1 cellular context compared by ENCODE assay signal in genomic region chr2:10057231-10058107, GRCh38.
A peak's percentile ranks its signal among the peaks of the same experiment; 100 is the strongest.
TF ChIP-seq lines count a peak whose summit lies in the region.

No MANE protein-coding gene starts in this region.

TF ChIP-seq in HepG2, 621 proteins besides CTCF, POLR2A, EP300 and RAD21 (continued from another document and continues in another):
- TF ChIP-seq NFYB (CRISPR knock-in tag; IDR thresholded peaks at IDR 0.05) (peak; percentile 46), TAF15 (IDR thresholded peaks at IDR 0.05; ENCODE audit: low read depth, low read length, poor library complexity, severe bottlenecking) (no peak), NFRKB (IDR thresholded peaks at IDR 0.05) (no peak), MYPOP (CRISPR knock-in tag; IDR thresholded peaks at IDR 0.05) (no peak), ZXDC (CRISPR knock-in tag; IDR thresholded peaks at IDR 0.05) (no peak), NPAS2 (CRISPR knock-in tag; IDR thresholded peaks at IDR 0.05; ENCODE audit: borderline replicate concordance) (0 out of 2 replicates have a peak, but pooled peaks have one; percentile 76), PRDM4 (CRISPR knock-in tag; IDR thresholded peaks at IDR 0.05; ENCODE audit: borderline replicate concordance) (no peak), ZNF512 (CRISPR knock-in tag; IDR thresholded peaks at IDR 0.05) (no peak), ZNF629 (CRISPR knock-in tag; conservative IDR thresholded peaks at IDR 0.05) (peak; percentile 63), STAT6 (CRISPR knock-in tag; IDR thresholded peaks at IDR 0.05; ENCODE audit: borderline replicate concordance) (no peak), NR3C1 (CRISPR knock-in tag; IDR thresholded peaks at IDR 0.05) (no peak), FOXC1 (CRISPR knock-in tag; IDR thresholded peaks at IDR 0.05; ENCODE audit: borderline replicate concordance) (0 out of 2 replicates have a peak, but pooled peaks have one; percentile 37), RFX3 (CRISPR knock-in tag; IDR thresholded peaks at IDR 0.05) (no peak), SIX4 (CRISPR knock-in tag; IDR thresholded peaks at IDR 0.05) (no peak), LRRFIP1 (CRISPR knock-in tag; conservative IDR thresholded peaks at IDR 0.05) (no peak), MLLT10 (CRISPR knock-in tag; IDR thresholded peaks at IDR 0.05) (no peak), HIVEP1 (CRISPR knock-in tag; IDR thresholded peaks at IDR 0.05) (no peak), MED8 (CRISPR knock-in tag; IDR thresholded peaks at IDR 0.05; ENCODE audit: insufficient replicate concordance) (no peak), EED (CRISPR knock-in tag; IDR thresholded peaks at IDR 0.05) (0 out of 2 replicates have a peak, but pooled peaks have one; percentile 23), KDM4B (CRISPR knock-in tag; IDR thresholded peaks at IDR 0.05) (no peak), PREB (CRISPR knock-in tag; IDR thresholded peaks at IDR 0.05) (no peak), ZBTB38 (CRISPR knock-in tag; IDR thresholded peaks at IDR 0.05) (no peak), ZNF614 (CRISPR knock-in tag; IDR thresholded peaks at IDR 0.05; ENCODE audit: borderline replicate concordance) (no peak), ZNF101 (CRISPR knock-in tag; IDR thresholded peaks at IDR 0.05; ENCODE audit: borderline replicate concordance, low read depth) (no peak), ZNF329 (CRISPR knock-in tag; IDR thresholded peaks at IDR 0.05; ENCODE audit: low read depth) (no peak), ZNF292 (CRISPR knock-in tag; IDR thresholded peaks at IDR 0.05; ENCODE audit: borderline replicate concordance, low read depth) (peak; percentile 64; the same call in 1 of the 2 replicates), MAFF (IDR thresholded peaks at IDR 0.05; ENCODE audit: low read depth, low read length) (no peak), FLYWCH1 (CRISPR knock-in tag; IDR thresholded peaks at IDR 0.05) (no peak), IRX3 (CRISPR knock-in tag; IDR thresholded peaks at IDR 0.05; ENCODE audit: borderline replicate concordance, low read depth) (no peak), NONO (IDR thresholded peaks at IDR 0.05) (no peak), NONO (CRISPR knock-in tag; conservative IDR thresholded peaks at IDR 0.05) (peak; percentile 33; the same call in 1 of the 2 replicates), SOX13 (IDR thresholded peaks at IDR 0.05) (no peak), SOX13 (CRISPR knock-in tag; conservative IDR thresholded peaks at IDR 0.05 in 1 of 2, IDR thresholded peaks at IDR 0.05 in 1 of 2) (no peak), HINFP (CRISPR knock-in tag; IDR thresholded peaks at IDR 0.05; ENCODE audit: low read depth) (no peak), PBX2 (CRISPR knock-in tag; IDR thresholded peaks at IDR 0.05) (peak; percentile 40; the same call in 1 of the 2 replicates), IKZF1 (IDR thresholded peaks at IDR 0.05) (no peak), ZNF546 (CRISPR knock-in tag; conservative IDR thresholded peaks at IDR 0.05) (no peak), ZNF24 (IDR thresholded peaks at IDR 0.05) (no peak), MED1 (CRISPR knock-in tag; IDR thresholded peaks at IDR 0.05) (no peak), KLF11 (CRISPR knock-in tag; IDR thresholded peaks at IDR 0.05) (no peak), ZNF556 (CRISPR knock-in tag; IDR thresholded peaks at IDR 0.05; ENCODE audit: borderline replicate concordance) (no peak), HOXA9 (CRISPR knock-in tag; IDR thresholded peaks at IDR 0.05; ENCODE audit: borderline replicate concordance) (no peak), FOXJ3 (CRISPR knock-in tag; IDR thresholded peaks at IDR 0.05; ENCODE audit: borderline replicate concordance) (no peak), THAP11 (CRISPR knock-in tag; IDR thresholded peaks at IDR 0.05) (no peak), TFE3 (CRISPR knock-in tag; IDR thresholded peaks at IDR 0.05) (no peak), GTF3A (CRISPR knock-in tag; conservative IDR thresholded peaks at IDR 0.05) (no peak)
